In genomic region chr20:42895062-42895461, GRCh38 we compare ENCODE assay signal across 30 cellular contexts.
"Had no signal": no experiment of that assay in that cellular context is flagged by ENCODE, and none has a peak within 500 bp of the region (broad histone marks: within the 10 kb centered on the region; RNA-seq: fewer than 3 reads in every experiment).

No MANE protein-coding gene starts in this region.

- H3K4me1 ChIP-seq: left lung, neural progenitor cell, prostate gland, stomach, thyroid gland, transverse colon, upper lobe of left lung, vagina had no signal

- DNase-seq: kidney glomerular epithelial cell; left colon; left lung; mesendoderm; naive B cell; natural killer cell; nephron progenitor cell; occipital lobe; posterior cingulate gyrus; retina; right cardiac atrium; stimulated activated CD4-positive, alpha-beta T cell treated with anti-CD3 and anti-CD28 coated beads, Interleukin-12 subunit alpha, Interleukin-12 subunit beta, amount 100 ng/mL, for 4 hours; stimulated activated CD4-positive, alpha-beta T cell treated with anti-CD3 and anti-CD28 coated beads, Interleukin-15, amount 100 ng/mL, for 24 hours; stimulated activated CD4-positive, alpha-beta T cell treated with anti-CD3 and anti-CD28 coated beads, Interleukin-2, amount 100 ng/mL, for 24 hours; stimulated activated CD4-positive, alpha-beta T cell treated with anti-CD3 and anti-CD28 coated beads, Interleukin-4, amount 100 ng/mL, for 1 hour; stimulated activated naive B cell treated with anti-CD40 and anti-IgM and Interleukin-4, amounts not matched to agents 10 μg/mL and 1 μg/mL and 100 μg/mL, for 72 hours; stimulated activated naive CD8-positive, alpha-beta T cell treated with anti-CD3 and anti-CD28 coated beads, Interleukin-15, Interleukin-2, amounts not matched to agents 100 U/mL and 50 U/mL, for 24 hours; stomach; testis; thyroid gland; transverse colon; upper lobe of left lung had no signal

- ATAC-seq: left colon; left lung; right cardiac atrium; sciatic nerve; stimulated activated naive B cell treated with anti-CD40 and anti-IgM and Interleukin-4, amounts not matched to agents 10 μg/mL and 1 μg/mL and 100 μg/mL, for 72 hours; stimulated activated naive CD8-positive, alpha-beta T cell treated with anti-CD3 and anti-CD28 coated beads, Interleukin-15, Interleukin-2, amounts not matched to agents 100 U/mL and 50 U/mL, for 24 hours had no signal

- H3K27ac ChIP-seq: left lung, neural progenitor cell, neutrophil, prostate gland, skin epidermis, stomach, testis, thyroid gland, transverse colon, upper lobe of left lung, vagina had no signal

- H3K9me3 ChIP-seq: neutrophil, prostate gland, testis, thyroid gland, transverse colon, upper lobe of left lung, vagina had no signal

- FAIRE-seq: keratinocyte had no signal

- H3K36me3 ChIP-seq: left lung, neural progenitor cell, neutrophil, prostate gland, stomach, thyroid gland, transverse colon, upper lobe of left lung, vagina had no signal

- H3K4me3 ChIP-seq: left lung, lung, neural progenitor cell, prostate gland, skin epidermis, stomach, testis, thyroid gland, transverse colon, upper lobe of left lung, vagina had no signal

- H3K27me3 ChIP-seq: left lung, neural progenitor cell, neutrophil, stomach, testis, thyroid gland, transverse colon, upper lobe of left lung, vagina had no signal
